27 cellular contexts compared by ENCODE assay signal in genomic region chr3:112689385-112689784, GRCh38. TPM values are rescaled to one million over a fixed set of nuclear protein-coding genes. Genes with fewer than 3 reads are reported as not detected.
A peak's percentile ranks its signal among the peaks of the same experiment; 100 is the strongest.
DNase-seq lines count a peak whose midpoint lies in the region; ATAC-seq, FAIRE-seq and TF ChIP-seq lines count a peak whose summit lies in the region.
"Had no signal": no experiment of that assay in that cellular context is flagged by ENCODE, and none has a peak within 500 bp of the region (broad histone marks: within the 10 kb centered on the region; RNA-seq: fewer than 3 reads in every experiment).

No MANE protein-coding gene starts in this region.

- no peak for DNase-seq in CD8-positive, alpha-beta T cell
- DNase-seq in HCT116 (ENCODE audit: low read depth, low spot score), result no peak
- DNase-seq in astrocyte (ENCODE audit: low read depth), result no peak
- DNase-seq in neuronal stem cell (ENCODE audit: low spot score), result no peak
- DNase-seq in NCI-H446 treated with DMSO at 0.1 percent for 48 hours (lab: John Stamatoyannopoulos, UW), result no peak
- no peak for DNase-seq in mesenteric fat pad (ENCODE audit: low spot score)
- DNase-seq in islet precursor cell, result no peak
- DNase-seq: activated naive CD4-positive, alpha-beta T cell treated with anti-CD3 and anti-CD28 coated beads for 36 hours; activated T-cell treated with anti-CD3 and anti-CD28 coated beads, Interleukin-2, amount 50 U/mL, for 24 hours; AML-193; anterior cingulate cortex; central memory CD4-positive, alpha-beta T cell; COR-L47; DND-41; HCEC 1CT; NCI-H2171 treated with DMSO at 0.1 percent for 48 hours; NCI-H526 treated with DMSO at 0.1 percent for 48 hours; PC-9; psoas muscle; stimulated activated CD4-positive, alpha-beta T cell treated with anti-CD3 and anti-CD28 coated beads, Interleukin-4, amount 100 ng/mL, for 1 hour; stomach; upper lobe of left lung had no signal

- H3K4me2 ChIP-seq in HCT116 (ENCODE audit: low read length), result peak overlapping the region; percentile 15; the same call in 1 of the 2 replicates
- H3K4me2 ChIP-seq in astrocyte (ENCODE audit: low read length), result peak overlapping the region; percentile 16
- no peak overlapping the region for H3K4me2 ChIP-seq in neuronal stem cell (ENCODE audit: insufficient read depth, low read length, poor library complexity, severe bottlenecking)

- H3K4ac ChIP-seq in neuronal stem cell (ENCODE audit: low read length), result no peak overlapping the region

- RAD21 ChIA-PET in HCT116 (lab: Charles Lee; ENCODE audit: low non-redundant PET in 1 of 2, low total read pairs in 2 of 2, uncharacterized antibody in 2 of 2, unreplicated experiment in 2 of 2), result no interaction called here

- H2BK12ac ChIP-seq in neuronal stem cell (ENCODE audit: low read length), result no peak overlapping the region

- no peaks in the 10 kb centered on the region for H3K9me3 Mint-ChIP-seq in CD8-positive, alpha-beta T cell
- peaks cover 19% of the 10 kb centered on the region for H3K9me3 Mint-ChIP-seq in astrocyte (ENCODE audit: unreplicated experiment)
- H3K9me3 Mint-ChIP-seq: activated naive CD4-positive, alpha-beta T cell treated with anti-CD3 and anti-CD28 coated beads for 36 hours; activated T-cell treated with anti-CD3 and anti-CD28 coated beads, Interleukin-2, amount 50 U/mL, for 24 hours had no signal

- no CpG with 5 or more reads among the region's 1 CpG for WGBS in neuronal stem cell (ENCODE audit: extremely low coverage in 2 of 2, insufficient read length in 2 of 2, insufficient replicate concordance in 1 of 2), 2 donors

- H4K20me1 ChIP-seq in HCT116 (ENCODE audit: insufficient read depth) (no peaks in the 10 kb centered on the region), astrocyte (ENCODE audit: insufficient read depth, low read length) (no peaks in the 10 kb centered on the region)

- CTCF ChIA-PET in CD8-positive, alpha-beta T cell (lab: Charles Lee), result interaction anchor here (1.0 to 1.6 kb wide), 2 partner anchors 15 to 599 kb away, joined by 3 read pairs; no protein-coding TSS in a partner anchor
- CTCF ChIA-PET in HCT116 (lab: Charles Lee), result no interaction called here

- intact Hi-C loops in CD8-positive, alpha-beta T cell (cut with DNase I, micrococcal nuclease), result no loop called here
- intact Hi-C loops in HCT116 (cut with micrococcal nuclease), result no loop called here

- no peak overlapping the region for H3K23ac ChIP-seq in neuronal stem cell (ENCODE audit: low read depth, low read length, poor library complexity)

- no peaks in the 10 kb centered on the region for H3K27me3 ChIP-seq in CD8-positive, alpha-beta T cell (ENCODE audit: insufficient read depth, low read length)
- no peaks in the 10 kb centered on the region for H3K27me3 ChIP-seq in HCT116 (ENCODE audit: insufficient read depth, low read length)
- no peaks in the 10 kb centered on the region for H3K27me3 ChIP-seq in astrocyte (ENCODE audit: insufficient read depth, low read length)
- H3K27me3 ChIP-seq in neuronal stem cell (ENCODE audit: control insufficient read depth in 3 of 3, insufficient read depth in 3 of 3, low read depth in 1 of 3, low read length in 3 of 3), result no peaks in the 10 kb centered on the region
- H3K27me3 ChIP-seq: stomach, upper lobe of left lung had no signal

- H3K36me3 Mint-ChIP-seq in CD8-positive, alpha-beta T cell, result no peaks in the 10 kb centered on the region
- peaks cover 8% of the 10 kb centered on the region for H3K36me3 Mint-ChIP-seq in astrocyte (ENCODE audit: low read depth, unreplicated experiment)

- H3K9me2 ChIP-seq in HCT116 (ENCODE audit: insufficient read depth), result no peaks in the 10 kb centered on the region

- no TSS peak for BruUV-seq in HCT116 (replicated peaks; lab: Mats Ljungman, UMichigan)

- no peak for TF ChIP-seq POLR2A in HCT116 (IDR thresholded peaks at IDR 0.05; ENCODE audit: borderline replicate concordance, extremely low read depth, insufficient read depth, insufficient read length)

- H3K79me1 ChIP-seq in neuronal stem cell (ENCODE audit: low read depth, low read length), result no peaks in the 10 kb centered on the region

- H3K79me2 ChIP-seq in HCT116 (ENCODE audit: insufficient read depth, low read length), result no peaks in the 10 kb centered on the region
- no peaks in the 10 kb centered on the region for H3K79me2 ChIP-seq in astrocyte (ENCODE audit: insufficient read depth, low read length)

- no peak overlapping the region for H3K27ac ChIP-seq in CD8-positive, alpha-beta T cell (ENCODE audit: low read depth, low read length)
- no peak overlapping the region for H3K27ac ChIP-seq in HCT116 (ENCODE audit: low read depth, low read length)
- H3K27ac ChIP-seq in astrocyte (ENCODE audit: low read depth, low read length), result no peak overlapping the region
- H3K27ac ChIP-seq in neuronal stem cell (replicated peaks; ENCODE audit: low read length), result peak overlapping the region; percentile 70
- H3K27ac ChIP-seq: HL-60, PC-9, psoas muscle, stomach, upper lobe of left lung, VCaP had no signal

- no peak overlapping the region for H3K4me3 Mint-ChIP-seq in CD8-positive, alpha-beta T cell
- no peak overlapping the region for H3K4me3 Mint-ChIP-seq in astrocyte (ENCODE audit: unreplicated experiment)
- H3K4me3 Mint-ChIP-seq: activated naive CD4-positive, alpha-beta T cell treated with anti-CD3 and anti-CD28 coated beads for 36 hours; activated T-cell treated with anti-CD3 and anti-CD28 coated beads, Interleukin-2, amount 50 U/mL, for 24 hours; nephron progenitor cell had no signal

- POLR2A ChIA-PET in CD8-positive, alpha-beta T cell (lab: Charles Lee), result interaction anchor here (0.6 to 1.6 kb wide), 2 partner anchors 10 to 12 kb away, joined by 3 to 4 read pairs; no protein-coding TSS in a partner anchor
- POLR2A ChIA-PET in HCT116 (lab: Charles Lee), result no interaction called here

- no peak for TF ChIP-seq CTCF in CD8-positive, alpha-beta T cell (IDR thresholded peaks at IDR 0.05)
- TF ChIP-seq CTCF in HCT116 (IDR thresholded peaks at IDR 0.05 in 2 of 3, conservative IDR thresholded peaks at IDR 0.05 in 1 of 3; ENCODE audit: borderline replicate concordance in 1 of 3, insufficient read depth in 1 of 3, low read depth in 2 of 3, low read length in 2 of 3), result no peak
- TF ChIP-seq CTCF in astrocyte (IDR thresholded peaks at IDR 0.05; ENCODE audit: insufficient read depth, low read depth, low read length), result no peak

- no peaks in the 10 kb centered on the region for H3K9me3 ChIP-seq in CD8-positive, alpha-beta T cell (ENCODE audit: low read length)
- H3K9me3 ChIP-seq in HCT116 (ENCODE audit: control insufficient read depth in 1 of 2, insufficient read depth in 1 of 2, low read depth in 1 of 2, low read length in 2 of 2), result no peaks in the 10 kb centered on the region
- no peaks in the 10 kb centered on the region for H3K9me3 ChIP-seq in astrocyte (ENCODE audit: insufficient read depth, low read depth, low read length)
- peaks cover 0 to 7% of the 10 kb centered on the region in 2 donors for H3K9me3 ChIP-seq in neuronal stem cell (replicated peaks in 1 of 2; ENCODE audit: control insufficient read depth in 2 of 2, insufficient read depth in 1 of 2, low read depth in 1 of 2, low read length in 2 of 2)
- H3K9me3 ChIP-seq: psoas muscle, stomach, upper lobe of left lung had no signal

- no peak overlapping the region for H4K8ac ChIP-seq in neuronal stem cell (ENCODE audit: low read depth, low read length)

- no peak overlapping the region for H2AK5ac ChIP-seq in neuronal stem cell (ENCODE audit: low read depth, low read length)

- no peak overlapping the region for H2BK120ac ChIP-seq in neuronal stem cell (ENCODE audit: low read depth, low read length)

- H2AFZ ChIP-seq in HCT116 (ENCODE audit: low read depth, low read length, poor library complexity, severe bottlenecking) (no peak overlapping the region), astrocyte (ENCODE audit: low read depth, low read length) (no peak overlapping the region), neuronal stem cell (ENCODE audit: low read length) (peak overlapping the region; percentile 56)
- H2AFZ ChIP-seq: PC-9 had no signal

- no peak overlapping the region for H2BK5ac ChIP-seq in neuronal stem cell (ENCODE audit: low read length)

- H3K27me3 Mint-ChIP-seq in CD8-positive, alpha-beta T cell (ENCODE audit: low read depth), result no peaks in the 10 kb centered on the region
- no peaks in the 10 kb centered on the region for H3K27me3 Mint-ChIP-seq in astrocyte (ENCODE audit: low read depth, unreplicated experiment)

- H2BK15ac ChIP-seq in neuronal stem cell (ENCODE audit: low read length), result no peak overlapping the region

- H3K36me3 ChIP-seq in CD8-positive, alpha-beta T cell (ENCODE audit: insufficient read depth, low read length), result no peaks in the 10 kb centered on the region
- no peaks in the 10 kb centered on the region for H3K36me3 ChIP-seq in HCT116 (ENCODE audit: control insufficient read depth in 1 of 2, insufficient read depth in 2 of 2, low read length in 2 of 2)
- no peaks in the 10 kb centered on the region for H3K36me3 ChIP-seq in astrocyte (ENCODE audit: insufficient read depth, low read length)
- no peaks in the 10 kb centered on the region for H3K36me3 ChIP-seq in neuronal stem cell (replicated peaks in 1 of 2; ENCODE audit: control insufficient read depth in 2 of 2, insufficient read depth in 2 of 2, low read length in 2 of 2)
- H3K36me3 ChIP-seq: stomach, upper lobe of left lung had no signal

- FAIRE-seq in astrocyte (lab: Jason Lieb, UNC), result no peak

- peak overlapping the region; percentile 66 for H3K27ac Mint-ChIP-seq in CD8-positive, alpha-beta T cell
- H3K27ac Mint-ChIP-seq in astrocyte (ENCODE audit: unreplicated experiment), result no peak overlapping the region
- H3K27ac Mint-ChIP-seq: activated naive CD4-positive, alpha-beta T cell treated with anti-CD3 and anti-CD28 coated beads for 36 hours; activated T-cell treated with anti-CD3 and anti-CD28 coated beads, Interleukin-2, amount 50 U/mL, for 24 hours had no signal

- no peak overlapping the region for H3K18ac ChIP-seq in neuronal stem cell (ENCODE audit: low read length)

- no peak overlapping the region for H3K14ac ChIP-seq in neuronal stem cell (ENCODE audit: low read length)

- no peaks in the 10 kb centered on the region for H3K4me1 ChIP-seq in CD8-positive, alpha-beta T cell (ENCODE audit: insufficient read depth, low read length)
- H3K4me1 ChIP-seq in HCT116 (ENCODE audit: control insufficient read depth in 1 of 2, insufficient read depth in 2 of 2, low read length in 2 of 2) (peaks cover 7 to 16% of the 10 kb centered on the region in 2 experiments; a peak in 3 of 4 replicates), astrocyte (ENCODE audit: insufficient read depth, low read length) (peaks cover 34% of the 10 kb centered on the region), neuronal stem cell (ENCODE audit: control insufficient read depth in 2 of 2, insufficient read depth in 1 of 2, low read depth in 1 of 2, low read length in 2 of 2) (peaks cover 8 to 22% of the 10 kb centered on the region in 2 donors)
- H3K4me1 ChIP-seq: psoas muscle, upper lobe of left lung had no signal

- ATAC-seq in CD8-positive, alpha-beta T cell, result no peak
- no peak for ATAC-seq in HCT116
- ATAC-seq in GM18502 (IDR thresholded peaks at IDR 0.05; ENCODE audit: poor library complexity, unreplicated experiment), result no peak
- ATAC-seq: psoas muscle had no signal

- H3K9ac ChIP-seq in HCT116 (ENCODE audit: low read length), result no peak overlapping the region
- no peak overlapping the region for H3K9ac ChIP-seq in astrocyte (ENCODE audit: low read length)
- H3K9ac ChIP-seq in neuronal stem cell (ENCODE audit: low read depth, low read length, poor library complexity), result no peak overlapping the region

- TF ChIP-seq RAD21 in HCT116 (IDR thresholded peaks at IDR 0.05; ENCODE audit: low read depth), result no peak

- H4K91ac ChIP-seq in neuronal stem cell (ENCODE audit: low read depth, low read length, poor library complexity), result no peak overlapping the region

- no peak overlapping the region for H3K4me3 ChIP-seq in CD8-positive, alpha-beta T cell (ENCODE audit: low read depth, low read length)
- H3K4me3 ChIP-seq in HCT116 (replicated peaks in 1 of 2; ENCODE audit: low read depth in 1 of 2, low read length in 2 of 2), result no peak overlapping the region
- no peak overlapping the region for H3K4me3 ChIP-seq in astrocyte (ENCODE audit: insufficient read depth, low read depth, low read length)
- H3K4me3 ChIP-seq in neuronal stem cell (ENCODE audit: low read length in 2 of 2), result no peak overlapping the region
- H3K4me3 ChIP-seq: PC-9, psoas muscle, skin epidermis, stomach, upper lobe of left lung had no signal

- peaks cover 10% of the 10 kb centered on the region for H3K4me1 Mint-ChIP-seq in CD8-positive, alpha-beta T cell (ENCODE audit: low read depth)
- peaks cover 50% of the 10 kb centered on the region for H3K4me1 Mint-ChIP-seq in astrocyte (ENCODE audit: low read depth, unreplicated experiment)

RNA-seq across cellular contexts. Expression of gene CCDC80, which starts 48.4 kb away (rescaled TPM):
- total RNA-seq in CD8-positive, alpha-beta T cell, result not detected
- total RNA-seq in HCT116 (2021; ENCODE audit: unreplicated experiment) (1.7 TPM), astrocyte (272 and 333 TPM in 2 replicates), mesenteric fat pad (426 TPM)
- polyA plus RNA-seq in HCT116 (2012), result 0.56 and 0.89 TPM in 2 replicates
- 10.8 TPM for polyA plus RNA-seq in neuronal stem cell (2013, experiment 1 of 2)
- polyA plus RNA-seq in neuronal stem cell (2013, experiment 2 of 2), result 10.7 TPM
- total RNA-seq: activated naive CD4-positive, alpha-beta T cell treated with anti-CD3 and anti-CD28 coated beads for 36 hours had no signal

Comparison
In these comparisons a context has a peak if more than half of its experiments do, and no peak if none do; other contexts are left out.
1. RNA of gene CCDC80, which starts 48.4 kb away (total RNA-seq): 426 TPM in mesenteric fat pad (single experiment) and 272 to 333 TPM in astrocyte; 1.7 TPM in HCT116 (single experiment) and not detected in CD8-positive, alpha-beta T cell; every median in the first group is over 100 times any median in the second.